Comparison of ENCODE assay signal across 23 cellular contexts in genomic region chr2:19111297-19111696, GRCh38.
"Had no signal": no experiment of that assay in that cellular context is flagged by ENCODE, and none has a peak within 500 bp of the region (broad histone marks: within the 10 kb centered on the region; RNA-seq: fewer than 3 reads in every experiment).

No MANE protein-coding gene starts in this region.

- H3K27me3 Mint-ChIP-seq: dendritic cell treated with granulocyte-macrophage colony-stimulating factor and Interleukin-4, amounts not matched to agents 40 ng/mL and 50 ng/mL, for 4 days; effector memory CD8-positive, alpha-beta T cell had no signal

- H3K27ac Mint-ChIP-seq: dendritic cell treated with granulocyte-macrophage colony-stimulating factor and Interleukin-4, amounts not matched to agents 40 ng/mL and 50 ng/mL, for 4 days; effector memory CD8-positive, alpha-beta T cell; naive thymus-derived CD4-positive, alpha-beta T cell; nephron progenitor cell had no signal

- H3K4me3 Mint-ChIP-seq: dendritic cell treated with granulocyte-macrophage colony-stimulating factor and Interleukin-4, amounts not matched to agents 40 ng/mL and 50 ng/mL, for 4 days; effector memory CD8-positive, alpha-beta T cell; naive thymus-derived CD4-positive, alpha-beta T cell; nephron progenitor cell had no signal

- H3K9ac ChIP-seq: parathyroid adenoma had no signal

- H3K36me3 Mint-ChIP-seq: naive thymus-derived CD4-positive, alpha-beta T cell had no signal

- H3K36me3 ChIP-seq: esophagus squamous epithelium, heart left ventricle, sigmoid colon, stomach, thoracic aorta, transverse colon had no signal

- H3K4me3 ChIP-seq: esophagus squamous epithelium, heart left ventricle, lung, psoas muscle, sigmoid colon, stomach, thoracic aorta, transverse colon had no signal

- H3K79me2 ChIP-seq: parathyroid adenoma had no signal

- H2AFZ ChIP-seq: parathyroid adenoma had no signal

- DNase-seq: effector memory CD8-positive, alpha-beta T cell; esophagus squamous epithelium; foreskin fibroblast; heart left ventricle; hippocampal formation; left colon; left ventricle myocardium superior; naive thymus-derived CD4-positive, alpha-beta T cell; nephron progenitor cell; psoas muscle; retina; sigmoid colon; small intestine; stimulated activated CD4-positive, alpha-beta T cell treated with anti-CD3 and anti-CD28 coated beads, Interleukin-12 subunit alpha, Interleukin-12 subunit beta, amount 100 ng/mL, for 4 hours; stimulated activated naive CD4-positive, alpha-beta T cell; stomach; substantia nigra; transverse colon had no signal

- H3K27ac ChIP-seq: esophagus squamous epithelium, heart left ventricle, parathyroid adenoma, psoas muscle, sigmoid colon, stomach, thoracic aorta, transverse colon had no signal

- H3K9me3 ChIP-seq: esophagus squamous epithelium, heart left ventricle, psoas muscle, sigmoid colon, stomach, thoracic aorta, transverse colon had no signal

- H3K27me3 ChIP-seq: esophagus squamous epithelium, heart left ventricle, sigmoid colon, stomach, transverse colon had no signal

- ATAC-seq: effector memory CD8-positive, alpha-beta T cell; heart left ventricle; left colon; left ventricle myocardium superior; naive thymus-derived CD4-positive, alpha-beta T cell; psoas muscle had no signal

- FAIRE-seq: colon, small intestine had no signal

- H3K4me1 ChIP-seq: esophagus squamous epithelium, heart left ventricle, parathyroid adenoma, psoas muscle, stomach, transverse colon had no signal

- H3K4me1 Mint-ChIP-seq: naive thymus-derived CD4-positive, alpha-beta T cell had no signal
